In the genomic region with DNA sequence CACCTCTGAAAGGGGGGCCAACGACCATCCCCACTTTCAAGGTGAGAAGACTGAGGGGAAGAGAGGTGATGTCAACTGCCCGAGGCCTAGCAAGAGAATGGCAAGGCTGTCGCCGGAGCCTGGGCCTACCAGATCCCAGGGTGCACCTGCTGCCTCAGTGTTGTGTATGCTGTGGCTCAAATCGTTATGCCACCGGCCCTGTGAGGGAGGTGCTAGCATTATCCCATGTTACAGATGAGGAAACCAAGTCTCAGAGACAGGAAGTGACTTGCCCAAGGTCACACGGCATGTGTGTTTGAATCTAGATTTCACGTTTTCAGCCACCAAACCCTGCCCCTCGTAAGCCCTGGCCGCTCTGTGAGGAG, we compare ENCODE assay signal across 20 cellular contexts.
A peak's percentile ranks its signal among the peaks of the same experiment; 100 is the strongest.
DNase-seq lines count a peak whose midpoint lies in the region; ATAC-seq and TF ChIP-seq lines count a peak whose summit lies in the region.
"Had no signal": no experiment of that assay in that cellular context is flagged by ENCODE, and none has a peak within 500 bp of the region (broad histone marks: within the 10 kb centered on the region; RNA-seq: fewer than 3 reads in every experiment).

No MANE protein-coding gene starts in this region.

- peak overlapping the region in 1 of 2 donors; percentile 15 for H3K4me3 ChIP-seq in neuronal stem cell (ENCODE audit: low read length in 2 of 2)
- H3K4me3 ChIP-seq: Peyer's patch had no signal

- no peak overlapping the region for H3K9ac ChIP-seq in neuronal stem cell (ENCODE audit: low read depth, low read length, poor library complexity)

- peaks cover 0 to 22% (median 0%) of the 10 kb centered on the region in 3 experiments for H3K27me3 ChIP-seq in neuronal stem cell (ENCODE audit: control insufficient read depth in 3 of 3, insufficient read depth in 3 of 3, low read depth in 1 of 3, low read length in 3 of 3)
- H3K27me3 ChIP-seq: Peyer's patch had no signal

- CTCF ChIA-PET in activated CD4-positive, alpha-beta T cell treated with anti-CD3 and anti-CD28 coated beads for 36 hours (lab: Charles Lee), result no interaction called here
- CTCF ChIA-PET in activated CD4-positive, alpha-beta memory T cell treated with anti-CD3 and anti-CD28 coated beads for 36 hours (lab: Charles Lee), result no interaction called here

- no peaks in the 10 kb centered on the region for H3K9me3 ChIP-seq in neuronal stem cell (replicated peaks in 1 of 2; ENCODE audit: control insufficient read depth in 2 of 2, insufficient read depth in 1 of 2, low read depth in 1 of 2, low read length in 2 of 2)
- H3K9me3 ChIP-seq: Peyer's patch had no signal

- H2BK12ac ChIP-seq in neuronal stem cell (ENCODE audit: low read length), result no peak overlapping the region

- peak overlapping the region; percentile 65 for H2AK5ac ChIP-seq in neuronal stem cell (ENCODE audit: low read depth, low read length)

- TF ChIP-seq CTCF in natural killer cell (IDR thresholded peaks at IDR 0.05), result no peak

- no peak overlapping the region for H2AFZ ChIP-seq in neuronal stem cell (ENCODE audit: low read length)

- H2BK15ac ChIP-seq in neuronal stem cell (ENCODE audit: low read length), result no peak overlapping the region

- peaks cover 62% of the 10 kb centered on the region for H3K4me1 Mint-ChIP-seq in activated CD4-positive, alpha-beta T cell treated with anti-CD3 and anti-CD28 coated beads for 36 hours
- peaks cover 71% of the 10 kb centered on the region for H3K4me1 Mint-ChIP-seq in activated CD4-positive, alpha-beta T cell treated with anti-CD3 and anti-CD28 coated beads, Interleukin-2, amount 10 ng/mL, durations not matched to agents 24 days and 14 days
- H3K4me1 Mint-ChIP-seq in natural killer cell treated with Interleukin-12 subunit alpha and Interleukin-12 subunit beta and Interleukin-15 and Interleukin-18, amount 100 ng/mL, for 72 hours (ENCODE audit: low read depth in 2 of 2), result peaks cover 77 to 79% of the 10 kb centered on the region in 2 donors
- peaks cover 36 to 45% of the 10 kb centered on the region in 2 donors for H3K4me1 Mint-ChIP-seq in natural killer cell
- peaks cover 42% of the 10 kb centered on the region for H3K4me1 Mint-ChIP-seq in activated CD4-positive, alpha-beta memory T cell treated with anti-CD3 and anti-CD28 coated beads for 36 hours (ENCODE audit: low read depth)

- H3K27ac Mint-ChIP-seq in activated CD4-positive, alpha-beta T cell treated with anti-CD3 and anti-CD28 coated beads for 36 hours, result peak overlapping the region; percentile 72
- H3K27ac Mint-ChIP-seq in activated CD4-positive, alpha-beta T cell treated with anti-CD3 and anti-CD28 coated beads, Interleukin-2, amount 10 ng/mL, durations not matched to agents 24 days and 14 days, result no peak overlapping the region
- H3K27ac Mint-ChIP-seq in natural killer cell treated with Interleukin-12 subunit alpha and Interleukin-12 subunit beta and Interleukin-15 and Interleukin-18, amount 100 ng/mL, for 72 hours, result peak overlapping the region; percentile 30 to 76
- no peak overlapping the region for H3K27ac Mint-ChIP-seq in natural killer cell
- H3K27ac Mint-ChIP-seq in activated CD4-positive, alpha-beta memory T cell treated with anti-CD3 and anti-CD28 coated beads for 36 hours, result no peak overlapping the region

- H3K4me2 ChIP-seq in neuronal stem cell (ENCODE audit: insufficient read depth, low read length, poor library complexity, severe bottlenecking), result no peak overlapping the region

- no peaks in the 10 kb centered on the region for H3K27me3 Mint-ChIP-seq in activated CD4-positive, alpha-beta T cell treated with anti-CD3 and anti-CD28 coated beads for 36 hours
- H3K27me3 Mint-ChIP-seq in activated CD4-positive, alpha-beta T cell treated with anti-CD3 and anti-CD28 coated beads, Interleukin-2, amount 10 ng/mL, durations not matched to agents 24 days and 14 days, result no peaks in the 10 kb centered on the region
- H3K27me3 Mint-ChIP-seq in natural killer cell treated with Interleukin-12 subunit alpha and Interleukin-12 subunit beta and Interleukin-15 and Interleukin-18, amount 100 ng/mL, for 72 hours, result peaks cover 11 to 14% of the 10 kb centered on the region in 2 donors
- H3K27me3 Mint-ChIP-seq in natural killer cell (ENCODE audit: low read depth in 2 of 2), result peaks cover 14 to 49% of the 10 kb centered on the region in 2 donors
- no peaks in the 10 kb centered on the region for H3K27me3 Mint-ChIP-seq in activated CD4-positive, alpha-beta memory T cell treated with anti-CD3 and anti-CD28 coated beads for 36 hours

- peak overlapping the region; percentile 38 for H2BK120ac ChIP-seq in neuronal stem cell (ENCODE audit: low read depth, low read length)

- H3K36me3 ChIP-seq in neuronal stem cell (replicated peaks in 1 of 2; ENCODE audit: control insufficient read depth in 2 of 2, insufficient read depth in 2 of 2, low read length in 2 of 2), result no peaks in the 10 kb centered on the region
- H3K36me3 ChIP-seq: Peyer's patch had no signal

- no peak overlapping the region for H3K23ac ChIP-seq in neuronal stem cell (ENCODE audit: low read depth, low read length, poor library complexity)

- peak overlapping the region; percentile 56 for H4K8ac ChIP-seq in neuronal stem cell (ENCODE audit: low read depth, low read length)

- ATAC-seq in activated CD4-positive, alpha-beta T cell treated with anti-CD3 and anti-CD28 coated beads for 36 hours, result no peak
- ATAC-seq in natural killer cell treated with Interleukin-12 subunit alpha and Interleukin-12 subunit beta and Interleukin-15 and Interleukin-18, amount 100 ng/mL, for 72 hours, result no peak
- ATAC-seq in natural killer cell, result no peak
- ATAC-seq: HCT116 had no signal

- WGBS in neuronal stem cell (ENCODE audit: extremely low coverage in 2 of 2, insufficient read length in 2 of 2, insufficient replicate concordance in 1 of 2), 2 donors, result no CpG with 5 or more reads among the region's 10 CpGs

- no peak overlapping the region for H3K4me3 Mint-ChIP-seq in activated CD4-positive, alpha-beta T cell treated with anti-CD3 and anti-CD28 coated beads for 36 hours
- H3K4me3 Mint-ChIP-seq in activated CD4-positive, alpha-beta T cell treated with anti-CD3 and anti-CD28 coated beads, Interleukin-2, amount 10 ng/mL, durations not matched to agents 24 days and 14 days, result no peak overlapping the region
- H3K4me3 Mint-ChIP-seq in natural killer cell treated with Interleukin-12 subunit alpha and Interleukin-12 subunit beta and Interleukin-15 and Interleukin-18, amount 100 ng/mL, for 72 hours, result no peak overlapping the region
- no peak overlapping the region for H3K4me3 Mint-ChIP-seq in natural killer cell
- H3K4me3 Mint-ChIP-seq in activated CD4-positive, alpha-beta memory T cell treated with anti-CD3 and anti-CD28 coated beads for 36 hours, result no peak overlapping the region
- H3K4me3 Mint-ChIP-seq: CD8-positive, alpha-beta memory T cell had no signal

- H3K14ac ChIP-seq in neuronal stem cell (ENCODE audit: low read length), result no peak overlapping the region

- no peaks in the 10 kb centered on the region for H3K36me3 Mint-ChIP-seq in activated CD4-positive, alpha-beta T cell treated with anti-CD3 and anti-CD28 coated beads for 36 hours (ENCODE audit: low read depth)
- no peaks in the 10 kb centered on the region for H3K36me3 Mint-ChIP-seq in activated CD4-positive, alpha-beta T cell treated with anti-CD3 and anti-CD28 coated beads, Interleukin-2, amount 10 ng/mL, durations not matched to agents 24 days and 14 days (ENCODE audit: low read depth)
- H3K36me3 Mint-ChIP-seq in natural killer cell treated with Interleukin-12 subunit alpha and Interleukin-12 subunit beta and Interleukin-15 and Interleukin-18, amount 100 ng/mL, for 72 hours, result peaks cover 5% of the 10 kb centered on the region
- H3K36me3 Mint-ChIP-seq in natural killer cell, result no peaks in the 10 kb centered on the region
- no peaks in the 10 kb centered on the region for H3K36me3 Mint-ChIP-seq in activated CD4-positive, alpha-beta memory T cell treated with anti-CD3 and anti-CD28 coated beads for 36 hours
- H3K36me3 Mint-ChIP-seq: CD8-positive, alpha-beta memory T cell had no signal

- H4K91ac ChIP-seq in neuronal stem cell (ENCODE audit: low read depth, low read length, poor library complexity), result no peak overlapping the region

- H3K18ac ChIP-seq in neuronal stem cell (ENCODE audit: low read length), result no peak overlapping the region

- DNase-seq in activated CD4-positive, alpha-beta T cell treated with anti-CD3 and anti-CD28 coated beads for 36 hours, result no peak
- no peak for DNase-seq in activated CD4-positive, alpha-beta T cell treated with anti-CD3 and anti-CD28 coated beads, Interleukin-2, amount 10 ng/mL, durations not matched to agents 24 days and 14 days
- DNase-seq in natural killer cell treated with Interleukin-12 subunit alpha and Interleukin-12 subunit beta and Interleukin-15 and Interleukin-18, amount 100 ng/mL, for 72 hours (ENCODE audit: low spot score), result no peak
- DNase-seq in natural killer cell, result no peak
- no peak for DNase-seq in neuronal stem cell (ENCODE audit: low spot score)
- DNase-seq in activated CD4-positive, alpha-beta memory T cell treated with anti-CD3 and anti-CD28 coated beads for 36 hours, result no peak
- DNase-seq in ecto neural progenitor cell (ENCODE audit: low spot score), result no peak
- DNase-seq: 8988T; Calu3; CD8-positive, alpha-beta memory T cell; GDM1; GOT3; MV-4-11; NCI-H1694 treated with DMSO at 0.1 percent for 48 hours; NCI-H2081 treated with DMSO at 0.1 percent for 48 hours; NCI-H446; Peyer's patch had no signal

- H2BK5ac ChIP-seq in neuronal stem cell (ENCODE audit: low read length), result no peak overlapping the region

- POLR2A ChIA-PET in activated CD4-positive, alpha-beta T cell treated with anti-CD3 and anti-CD28 coated beads for 36 hours (lab: Charles Lee), result no interaction called here
- POLR2A ChIA-PET in activated CD4-positive, alpha-beta memory T cell treated with anti-CD3 and anti-CD28 coated beads for 36 hours (lab: Charles Lee), result no interaction called here

- no peak overlapping the region for H3K27ac ChIP-seq in neuronal stem cell (replicated peaks; ENCODE audit: low read length)
- H3K27ac ChIP-seq: C4-2B, HL-60, Peyer's patch had no signal

- intact Hi-C loops in activated CD4-positive, alpha-beta T cell treated with anti-CD3 and anti-CD28 coated beads for 36 hours (cut with DNase I, micrococcal nuclease), result no loop called here
- intact Hi-C loops in activated CD4-positive, alpha-beta T cell treated with anti-CD3 and anti-CD28 coated beads, Interleukin-2, amount 10 ng/mL, durations not matched to agents 24 days and 14 days (cut with micrococcal nuclease), result no loop called here
- intact Hi-C loops in natural killer cell (cut with micrococcal nuclease), result loop anchor here (2.0 kb wide), 1 partner anchor 18 kb away; no protein-coding TSS in a partner anchor
- intact Hi-C loops in activated CD4-positive, alpha-beta memory T cell treated with anti-CD3 and anti-CD28 coated beads for 36 hours (cut with micrococcal nuclease), result no loop called here

- no peak overlapping the region for H3K4ac ChIP-seq in neuronal stem cell (ENCODE audit: low read length)

- H3K4me1 ChIP-seq in neuronal stem cell (ENCODE audit: control insufficient read depth in 2 of 2, insufficient read depth in 1 of 2, low read depth in 1 of 2, low read length in 2 of 2), result peaks cover 0 to 2% of the 10 kb centered on the region in 2 donors

- no peaks in the 10 kb centered on the region for H3K9me3 Mint-ChIP-seq in activated CD4-positive, alpha-beta T cell treated with anti-CD3 and anti-CD28 coated beads for 36 hours (ENCODE audit: low read depth)
- no peaks in the 10 kb centered on the region for H3K9me3 Mint-ChIP-seq in activated CD4-positive, alpha-beta T cell treated with anti-CD3 and anti-CD28 coated beads, Interleukin-2, amount 10 ng/mL, durations not matched to agents 24 days and 14 days
- H3K9me3 Mint-ChIP-seq in natural killer cell treated with Interleukin-12 subunit alpha and Interleukin-12 subunit beta and Interleukin-15 and Interleukin-18, amount 100 ng/mL, for 72 hours, result no peaks in the 10 kb centered on the region
- H3K9me3 Mint-ChIP-seq in natural killer cell, result no peaks in the 10 kb centered on the region
- no peaks in the 10 kb centered on the region for H3K9me3 Mint-ChIP-seq in activated CD4-positive, alpha-beta memory T cell treated with anti-CD3 and anti-CD28 coated beads for 36 hours
- H3K9me3 Mint-ChIP-seq: CD8-positive, alpha-beta memory T cell had no signal

- H3K79me1 ChIP-seq in neuronal stem cell (ENCODE audit: low read depth, low read length), result no peaks in the 10 kb centered on the region

Comparison
In these comparisons a context has a peak if more than half of its experiments do, and no peak if none do; other contexts are left out.
1. H3K27ac Mint-ChIP-seq: peak in activated CD4-positive, alpha-beta T cell treated with anti-CD3 and anti-CD28 coated beads for 36 hours (single experiment) and natural killer cell treated with Interleukin-12 subunit alpha and Interleukin-12 subunit beta and Interleukin-15 and Interleukin-18, amount 100 ng/mL, for 72 hours (2 of 2); none in activated CD4-positive, alpha-beta T cell treated with anti-CD3 and anti-CD28 coated beads, Interleukin-2, amount 10 ng/mL, durations not matched to agents 24 days and 14 days (single experiment), natural killer cell (0 of 2) and activated CD4-positive, alpha-beta memory T cell treated with anti-CD3 and anti-CD28 coated beads for 36 hours (single experiment).